21 cellular contexts compared by ENCODE assay signal in the genomic region with DNA sequence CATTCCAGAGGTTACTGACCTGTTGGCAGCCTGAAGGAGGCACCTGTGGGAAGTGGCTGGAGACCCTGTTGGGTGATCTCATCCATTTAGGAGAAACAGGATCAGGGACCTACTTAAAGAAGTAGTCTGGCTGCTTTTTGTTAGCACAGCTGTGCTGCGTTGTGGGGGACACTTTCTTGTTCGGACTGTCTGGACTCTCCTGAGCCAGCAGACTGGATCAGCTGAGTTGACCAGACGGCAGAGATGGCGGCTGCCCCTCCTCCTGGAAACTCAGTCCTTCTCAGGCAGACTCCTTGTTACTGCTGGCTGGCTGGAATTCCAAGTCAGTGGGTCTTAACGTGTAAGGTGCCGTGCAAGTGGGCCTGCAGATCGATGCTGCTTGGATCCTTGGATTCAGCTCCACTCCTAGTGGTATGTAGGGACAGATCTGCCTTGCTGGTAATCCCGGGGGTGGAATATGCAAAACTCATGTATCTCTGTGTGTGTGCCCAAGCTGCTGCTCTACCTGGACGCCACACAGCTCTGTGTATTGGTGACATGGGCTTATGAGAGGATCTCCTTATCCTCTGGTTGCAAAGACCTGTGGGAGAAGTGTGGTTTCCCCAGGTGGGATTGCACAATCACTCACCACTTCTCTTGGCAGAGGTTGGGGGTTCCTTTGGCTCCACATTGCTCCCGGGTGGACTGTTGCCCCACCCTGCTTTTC.
DNase-seq lines count a peak whose midpoint lies in the region; ATAC-seq, FAIRE-seq and TF ChIP-seq lines count a peak whose summit lies in the region.
"Had no signal": no experiment of that assay in that cellular context is flagged by ENCODE, and none has a peak within 500 bp of the region (broad histone marks: within the 10 kb centered on the region; RNA-seq: fewer than 3 reads in every experiment).

No MANE protein-coding gene starts in this region.

- no peak overlapping the region for H3K4me3 ChIP-seq in HEK293 (ENCODE audit: low read depth, low read length)
- no peak overlapping the region for H3K4me3 ChIP-seq in bronchial epithelial cell (ENCODE audit: low read depth, low read length)
- H3K4me3 ChIP-seq in mucosa of descending colon: no peak overlapping the region
- H3K4me3 ChIP-seq in neuronal stem cell (ENCODE audit: low read length in 2 of 2): no peak overlapping the region
- H3K4me3 ChIP-seq: Peyer's patch had no signal

- POLR2A ChIA-PET in HEK293 (lab: Yijun Ruan, JAX): no interaction called here

- no peak overlapping the region for H3K4me2 ChIP-seq in neuronal stem cell (ENCODE audit: insufficient read depth, low read length, poor library complexity, severe bottlenecking)

- H3K9ac ChIP-seq in neuronal stem cell (ENCODE audit: low read depth, low read length, poor library complexity): no peak overlapping the region

- no CpG with 5 or more reads among the region's 10 CpGs for WGBS in neuronal stem cell (ENCODE audit: extremely low coverage in 2 of 2, insufficient read length in 2 of 2, insufficient replicate concordance in 1 of 2), 2 donors

- H3K9me3 ChIP-seq in HEK293 (ENCODE audit: control insufficient read depth, insufficient read depth, low read depth, low read length) (no peaks in the 10 kb centered on the region; the same call in 1 of the 2 replicates), mucosa of descending colon (peaks cover 26% of the 10 kb centered on the region), neuronal stem cell (replicated peaks in 1 of 2; ENCODE audit: control insufficient read depth in 2 of 2, insufficient read depth in 1 of 2, low read depth in 1 of 2, low read length in 2 of 2) (peaks cover 7 to 30% of the 10 kb centered on the region in 2 donors)

- H3K4ac ChIP-seq in neuronal stem cell (ENCODE audit: low read length): no peak overlapping the region

- peaks cover 2% of the 10 kb centered on the region for H3K79me1 ChIP-seq in neuronal stem cell (ENCODE audit: low read depth, low read length)

- no peak overlapping the region for H2AFZ ChIP-seq in neuronal stem cell (ENCODE audit: low read length)

- FAIRE-seq in bronchial epithelial cell (lab: Jason Lieb, UNC): no peak
- FAIRE-seq: endothelial cell of umbilical vein, TTC549 had no signal

- H3K27ac ChIP-seq in HEK293 (ENCODE audit: extremely low read depth, low read depth, low read length): no peak overlapping the region
- no peak overlapping the region for H3K27ac ChIP-seq in neuronal stem cell (replicated peaks; ENCODE audit: low read length)
- H3K27ac ChIP-seq: foreskin keratinocyte, Peyer's patch had no signal

- no peak overlapping the region for H2BK15ac ChIP-seq in neuronal stem cell (ENCODE audit: low read length)

- H3K27me3 ChIP-seq in bronchial epithelial cell (ENCODE audit: control insufficient read depth, insufficient read depth, low read length) (no peaks in the 10 kb centered on the region), neuronal stem cell (ENCODE audit: control insufficient read depth in 3 of 3, insufficient read depth in 3 of 3, low read depth in 1 of 3, low read length in 3 of 3) (no peaks in the 10 kb centered on the region)
- H3K27me3 ChIP-seq: foreskin keratinocyte, Peyer's patch had no signal

- CTCF ChIA-PET in HEK293 (lab: Yijun Ruan, JAX): interaction anchor here (0.7 to 2.0 kb wide), 2 partner anchors 14 to 41 kb away, joined by 3 to 7 read pairs; no protein-coding TSS in a partner anchor

- no peak overlapping the region for H2BK5ac ChIP-seq in neuronal stem cell (ENCODE audit: low read length)

- H3K23ac ChIP-seq in neuronal stem cell (ENCODE audit: low read depth, low read length, poor library complexity): no peak overlapping the region

- no peak overlapping the region for H3K14ac ChIP-seq in neuronal stem cell (ENCODE audit: low read length)

- H3K4me1 ChIP-seq in HEK293 (ENCODE audit: control insufficient read depth, insufficient read depth, low read length) (no peaks in the 10 kb centered on the region), mucosa of descending colon (ENCODE audit: low read depth) (no peaks in the 10 kb centered on the region), neuronal stem cell (ENCODE audit: control insufficient read depth in 2 of 2, insufficient read depth in 1 of 2, low read depth in 1 of 2, low read length in 2 of 2) (peaks cover 0 to 7% of the 10 kb centered on the region in 2 donors)
- H3K4me1 ChIP-seq: foreskin keratinocyte, Peyer's patch had no signal

- ATAC-seq in mucosa of descending colon (peak; percentile 84), GM21367 (IDR thresholded peaks at IDR 0.05; ENCODE audit: unreplicated experiment) (no peak), GM21528 (IDR thresholded peaks at IDR 0.05; ENCODE audit: low FRiP score, unreplicated experiment) (no peak)
- ATAC-seq: foreskin keratinocyte had no signal

- no peak overlapping the region for H2AK5ac ChIP-seq in neuronal stem cell (ENCODE audit: low read depth, low read length)

- H3K36me3 ChIP-seq in HEK293 (ENCODE audit: control insufficient read depth in 2 of 2, insufficient read depth in 1 of 2, low read length in 2 of 2) (peaks cover 0 to 6% of the 10 kb centered on the region in 2 experiments; a peak in 1 of 3 replicates), bronchial epithelial cell (ENCODE audit: control insufficient read depth, insufficient read depth, low read length) (no peaks in the 10 kb centered on the region), mucosa of descending colon (ENCODE audit: low read depth) (no peaks in the 10 kb centered on the region), neuronal stem cell (replicated peaks in 1 of 2; ENCODE audit: control insufficient read depth in 2 of 2, insufficient read depth in 2 of 2, low read length in 2 of 2) (peaks cover 5 to 23% of the 10 kb centered on the region in 2 donors)
- H3K36me3 ChIP-seq: Peyer's patch had no signal

- DNase-seq in NCI-H2029 (lab: John Stamatoyannopoulos, UW): peak; percentile 59
- DNase-seq in bronchial epithelial cell (ENCODE audit: low read depth): peak; percentile 22
- DNase-seq in mucosa of descending colon: peak in 1 of 3 donors; percentile 32
- DNase-seq in neuronal stem cell (ENCODE audit: low spot score): no peak
- DNase-seq in NCI-H187 (lab: John Stamatoyannopoulos, UW): no peak
- DNase-seq: activated CD4-positive, alpha-beta T cell treated with anti-CD3 and anti-CD28 coated beads, Interleukin-2, amount 50 U/mL, for 4 hours; activated naive CD4-positive, alpha-beta T cell; aorta; EL; foreskin keratinocyte; GOT3; MV-4-11; naive B cell; NCI-H82; Peyer's patch; stimulated activated CD4-positive, alpha-beta T cell treated with anti-CD3 and anti-CD28 coated beads, Interleukin-4, amount 100 ng/mL, for 4 hours had no signal

- no peak overlapping the region for H2BK120ac ChIP-seq in neuronal stem cell (ENCODE audit: low read depth, low read length)

- intact Hi-C loops in mucosa of descending colon (cut with DNase I, micrococcal nuclease): no loop called here

- TF ChIP-seq CTCF in HEK293 (tag by site-specific recombination; IDR thresholded peaks at IDR 0.05) (no peak), bronchial epithelial cell (IDR thresholded peaks at IDR 0.05; ENCODE audit: insufficient read depth, low read length, severe bottlenecking) (no peak), mucosa of descending colon (IDR thresholded peaks at IDR 0.05) (no peak)

- H2BK12ac ChIP-seq in neuronal stem cell (ENCODE audit: low read length): no peak overlapping the region

- H4K8ac ChIP-seq in neuronal stem cell (ENCODE audit: low read depth, low read length): no peak overlapping the region

- H3K18ac ChIP-seq in neuronal stem cell (ENCODE audit: low read length): no peak overlapping the region

- no peak overlapping the region for H4K91ac ChIP-seq in neuronal stem cell (ENCODE audit: low read depth, low read length, poor library complexity)

TF ChIP-seq in HEK293, 187 proteins besides CTCF, POLR2A, EP300 and RAD21:
- TF ChIP-seq, protein P1, sequence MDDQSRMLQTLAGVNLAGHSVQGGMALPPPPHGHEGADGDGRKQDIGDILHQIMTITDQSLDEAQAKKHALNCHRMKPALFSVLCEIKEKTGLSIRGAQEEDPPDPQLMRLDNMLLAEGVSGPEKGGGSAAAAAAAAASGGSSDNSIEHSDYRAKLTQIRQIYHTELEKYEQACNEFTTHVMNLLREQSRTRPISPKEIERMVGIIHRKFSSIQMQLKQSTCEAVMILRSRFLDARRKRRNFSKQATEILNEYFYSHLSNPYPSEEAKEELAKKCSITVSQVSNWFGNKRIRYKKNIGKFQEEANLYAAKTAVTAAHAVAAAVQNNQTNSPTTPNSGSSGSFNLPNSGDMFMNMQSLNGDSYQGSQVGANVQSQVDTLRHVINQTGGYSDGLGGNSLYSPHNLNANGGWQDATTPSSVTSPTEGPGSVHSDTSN (CRISPR knock-in tag; IDR thresholded peaks at IDR 0.05): no peak
- peak; percentile 53 for TF ChIP-seq SCRT2 (tag by site-specific recombination; IDR thresholded peaks at IDR 0.05)

Comparison
In these comparisons a context has a peak if more than half of its experiments do, and no peak if none do; other contexts are left out.
1. DNase-seq: peak in NCI-H2029 (single experiment) and bronchial epithelial cell (single experiment); none in neuronal stem cell (single experiment) and NCI-H187 (0 of 2).